In genomic region chr20:45339799-45340198, GRCh38 we compare ENCODE assay signal across 1 cellular context.
TF ChIP-seq lines count a peak whose summit lies in the region.

No MANE protein-coding gene starts in this region.

TF ChIP-seq in WTC11, 78 proteins besides CTCF, POLR2A, EP300 and RAD21 (continued from another document):
- TF ChIP-seq ZSCAN18 (CRISPR knock-in tag; IDR thresholded peaks at IDR 0.05) (no peak), CDX4 (CRISPR knock-in tag; IDR thresholded peaks at IDR 0.05; ENCODE audit: borderline replicate concordance) (no peak), FOXK1 (CRISPR knock-in tag; IDR thresholded peaks at IDR 0.05) (no peak), MXD4 (CRISPR knock-in tag; IDR thresholded peaks at IDR 0.05; ENCODE audit: borderline replicate concordance) (no peak), NR2C2 (CRISPR knock-in tag; IDR thresholded peaks at IDR 0.05) (no peak), GABPB1 (CRISPR knock-in tag; IDR thresholded peaks at IDR 0.05) (no peak), EMX1 (CRISPR knock-in tag; IDR thresholded peaks at IDR 0.05) (no peak), STAT6 (CRISPR knock-in tag; conservative IDR thresholded peaks at IDR 0.05; ENCODE audit: low read depth) (no peak)
